In the genomic region with DNA sequence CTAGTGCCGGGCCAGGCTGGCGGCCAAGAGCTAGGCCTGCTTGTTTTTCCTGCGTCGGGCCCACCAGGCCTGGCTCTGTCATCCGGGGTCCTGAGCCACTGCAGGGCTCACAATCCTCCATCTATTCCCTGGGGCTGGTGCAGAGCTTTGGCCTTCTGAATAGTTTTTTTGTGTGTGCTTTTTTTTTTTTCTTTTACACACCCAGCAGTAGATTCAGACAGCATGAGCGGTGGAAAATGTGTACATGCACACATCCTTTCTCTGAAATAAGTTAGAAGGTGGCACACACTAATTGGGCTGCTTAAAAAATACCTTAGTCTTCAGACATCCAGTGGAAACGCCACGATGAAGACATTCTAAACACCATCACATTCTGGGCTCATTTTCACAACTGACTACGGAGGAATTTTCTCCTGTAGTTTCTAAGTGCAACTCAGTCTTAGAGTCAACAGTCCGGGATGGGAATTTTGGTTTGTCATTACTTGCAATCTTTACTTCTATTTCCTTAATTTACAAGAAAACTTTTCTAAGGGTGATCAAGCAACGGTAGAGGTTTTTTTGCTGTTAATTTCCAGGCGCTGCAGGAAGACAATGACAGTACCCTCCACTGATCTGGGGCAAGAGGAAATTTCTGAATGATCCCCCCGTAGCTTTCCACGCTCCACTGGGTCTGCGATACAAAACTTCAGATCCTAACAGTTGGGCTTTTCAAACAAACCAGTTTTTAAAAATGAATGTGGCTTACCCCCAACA, we compare ENCODE assay signal across 1 cellular context.
TF ChIP-seq lines count a peak whose summit lies in the region.

No MANE protein-coding gene starts in this region.

TF ChIP-seq in HepG2, 621 proteins besides CTCF, POLR2A, EP300 and RAD21 (continued from another document and continues in another):
- TF ChIP-seq ZMAT3 (CRISPR knock-in tag; conservative IDR thresholded peaks at IDR 0.05) (no peak), SSRP1 (CRISPR knock-in tag; IDR thresholded peaks at IDR 0.05) (no peak), ELK4 (CRISPR knock-in tag; IDR thresholded peaks at IDR 0.05; ENCODE audit: borderline replicate concordance) (no peak), ZNF44 (CRISPR knock-in tag; IDR thresholded peaks at IDR 0.05) (0 out of 2 replicates have a peak, but pooled peaks have one; percentile 14), LCORL (IDR thresholded peaks at IDR 0.05) (no peak), LCORL (CRISPR knock-in tag; IDR thresholded peaks at IDR 0.05) (no peak), ZBTB39 (CRISPR knock-in tag; IDR thresholded peaks at IDR 0.05) (no peak), GLI4 (CRISPR knock-in tag; IDR thresholded peaks at IDR 0.05; ENCODE audit: borderline replicate concordance) (no peak; the same call in 1 of the 2 replicates), ZNF205 (CRISPR knock-in tag; IDR thresholded peaks at IDR 0.05) (no peak), ZNF552 (CRISPR knock-in tag; IDR thresholded peaks at IDR 0.05; ENCODE audit: borderline replicate concordance) (no peak), ZNF607 (CRISPR knock-in tag; IDR thresholded peaks at IDR 0.05; ENCODE audit: borderline replicate concordance) (0 out of 2 replicates have a peak, but pooled peaks have one; percentile 4), ZNF569 (CRISPR knock-in tag; IDR thresholded peaks at IDR 0.05; ENCODE audit: borderline replicate concordance) (no peak), ZBTB26 (CRISPR knock-in tag; IDR thresholded peaks at IDR 0.05; ENCODE audit: borderline replicate concordance) (no peak), BRF2 (CRISPR knock-in tag; IDR thresholded peaks at IDR 0.05) (no peak), ATAD3A (CRISPR knock-in tag; IDR thresholded peaks at IDR 0.05) (no peak), XBP1 (CRISPR knock-in tag; IDR thresholded peaks at IDR 0.05) (no peak), ZFP82 (CRISPR knock-in tag; IDR thresholded peaks at IDR 0.05; ENCODE audit: borderline replicate concordance) (peak; percentile 82; the same call in 1 of the 2 replicates), LBX2 (CRISPR knock-in tag; IDR thresholded peaks at IDR 0.05; ENCODE audit: borderline replicate concordance) (no peak), WIZ (CRISPR knock-in tag; IDR thresholded peaks at IDR 0.05) (no peak; the same call in 1 of the 2 replicates), NFIC (IDR thresholded peaks at IDR 0.05; ENCODE audit: low read length) (no peak), ZNF883 (CRISPR knock-in tag; IDR thresholded peaks at IDR 0.05; ENCODE audit: not compliant biosample characterization) (no peak), ZBTB37 (CRISPR knock-in tag; IDR thresholded peaks at IDR 0.05) (peak; percentile 81; the same call in 1 of the 2 replicates), BCL3 (CRISPR knock-in tag; IDR thresholded peaks at IDR 0.05) (no peak; the same call in 1 of the 2 replicates), ZNF652 (CRISPR knock-in tag; IDR thresholded peaks at IDR 0.05; ENCODE audit: borderline replicate concordance, low read depth) (no peak), TRAFD1 (CRISPR knock-in tag; IDR thresholded peaks at IDR 0.05; ENCODE audit: borderline replicate concordance) (no peak; the same call in 1 of the 2 replicates), TBX2 (CRISPR knock-in tag; IDR thresholded peaks at IDR 0.05; ENCODE audit: borderline replicate concordance) (0 out of 2 replicates have a peak, but pooled peaks have one; percentile 2), PAXIP1 (CRISPR knock-in tag; conservative IDR thresholded peaks at IDR 0.05) (peak; percentile 12; the same call in 1 of the 2 replicates), ZNF598 (CRISPR knock-in tag; IDR thresholded peaks at IDR 0.05; ENCODE audit: borderline replicate concordance) (0 out of 2 replicates have a peak, but pooled peaks have one; percentile 91)
- TF ChIP-seq, protein P1, sequence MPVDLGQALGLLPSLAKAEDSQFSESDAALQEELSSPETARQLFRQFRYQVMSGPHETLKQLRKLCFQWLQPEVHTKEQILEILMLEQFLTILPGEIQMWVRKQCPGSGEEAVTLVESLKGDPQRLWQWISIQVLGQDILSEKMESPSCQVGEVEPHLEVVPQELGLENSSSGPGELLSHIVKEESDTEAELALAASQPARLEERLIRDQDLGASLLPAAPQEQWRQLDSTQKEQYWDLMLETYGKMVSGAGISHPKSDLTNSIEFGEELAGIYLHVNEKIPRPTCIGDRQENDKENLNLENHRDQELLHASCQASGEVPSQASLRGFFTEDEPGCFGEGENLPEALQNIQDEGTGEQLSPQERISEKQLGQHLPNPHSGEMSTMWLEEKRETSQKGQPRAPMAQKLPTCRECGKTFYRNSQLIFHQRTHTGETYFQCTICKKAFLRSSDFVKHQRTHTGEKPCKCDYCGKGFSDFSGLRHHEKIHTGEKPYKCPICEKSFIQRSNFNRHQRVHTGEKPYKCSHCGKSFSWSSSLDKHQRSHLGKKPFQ (CRISPR knock-in tag; IDR thresholded peaks at IDR 0.05; ENCODE audit: insufficient replicate concordance) = peak; percentile 2
- TF ChIP-seq, protein P2, sequence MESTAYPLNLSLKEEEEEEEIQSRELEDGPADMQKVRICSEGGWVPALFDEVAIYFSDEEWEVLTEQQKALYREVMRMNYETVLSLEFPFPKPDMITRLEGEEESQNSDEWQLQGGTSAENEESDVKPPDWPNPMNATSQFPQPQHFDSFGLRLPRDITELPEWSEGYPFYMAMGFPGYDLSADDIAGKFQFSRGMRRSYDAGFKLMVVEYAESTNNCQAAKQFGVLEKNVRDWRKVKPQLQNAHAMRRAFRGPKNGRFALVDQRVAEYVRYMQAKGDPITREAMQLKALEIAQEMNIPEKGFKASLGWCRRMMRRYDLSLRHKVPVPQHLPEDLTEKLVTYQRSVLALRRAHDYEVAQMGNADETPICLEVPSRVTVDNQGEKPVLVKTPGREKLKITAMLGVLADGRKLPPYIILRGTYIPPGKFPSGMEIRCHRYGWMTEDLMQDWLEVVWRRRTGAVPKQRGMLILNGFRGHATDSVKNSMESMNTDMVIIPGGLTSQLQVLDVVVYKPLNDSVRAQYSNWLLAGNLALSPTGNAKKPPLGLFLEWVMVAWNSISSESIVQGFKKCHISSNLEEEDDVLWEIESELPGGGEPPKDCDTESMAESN (CRISPR knock-in tag; conservative IDR thresholded peaks at IDR 0.05) = no peak
- TF ChIP-seq, protein P3, sequence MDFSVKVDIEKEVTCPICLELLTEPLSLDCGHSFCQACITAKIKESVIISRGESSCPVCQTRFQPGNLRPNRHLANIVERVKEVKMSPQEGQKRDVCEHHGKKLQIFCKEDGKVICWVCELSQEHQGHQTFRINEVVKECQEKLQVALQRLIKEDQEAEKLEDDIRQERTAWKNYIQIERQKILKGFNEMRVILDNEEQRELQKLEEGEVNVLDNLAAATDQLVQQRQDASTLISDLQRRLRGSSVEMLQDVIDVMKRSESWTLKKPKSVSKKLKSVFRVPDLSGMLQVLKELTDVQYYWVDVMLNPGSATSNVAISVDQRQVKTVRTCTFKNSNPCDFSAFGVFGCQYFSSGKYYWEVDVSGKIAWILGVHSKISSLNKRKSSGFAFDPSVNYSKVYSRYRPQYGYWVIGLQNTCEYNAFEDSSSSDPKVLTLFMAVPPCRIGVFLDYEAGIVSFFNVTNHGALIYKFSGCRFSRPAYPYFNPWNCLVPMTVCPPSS (IDR thresholded peaks at IDR 0.05) = no peak
